ENCODE assay signal across 14 cellular contexts in genomic region chr2:215003001-215003400, GRCh38.
DNase-seq lines count a peak whose midpoint lies in the region; TF ChIP-seq lines count a peak whose summit lies in the region.
"Had no signal": no experiment of that assay in that cellular context is flagged by ENCODE, and none has a peak within 500 bp of the region (broad histone marks: within the 10 kb centered on the region; RNA-seq: fewer than 3 reads in every experiment).

No MANE protein-coding gene starts in this region.

- H3K4me3 ChIP-seq in astrocyte of the cerebellum (ENCODE audit: low read depth, low read length), result no peak overlapping the region
- no peak overlapping the region for H3K4me3 ChIP-seq in adrenal gland
- H3K4me3 ChIP-seq: colonic mucosa, uterus had no signal

- no peaks in the 10 kb centered on the region for H3K36me3 ChIP-seq in adrenal gland (replicated peaks in 1 of 2)
- H3K36me3 ChIP-seq: colonic mucosa, uterus had no signal

- H3K27ac ChIP-seq in adrenal gland, result no peak overlapping the region
- H3K27ac ChIP-seq: colonic mucosa, uterus had no signal

- DNase-seq in AG08395 (ENCODE audit: low spot score) (peak; percentile 10), HCEC 1CT (peak; percentile 48), astrocyte of the cerebellum (ENCODE audit: low read depth) (peak; percentile 2), left kidney (ENCODE audit: low read depth, low spot score) (peak; percentile 7), NCI-H345 treated with DMSO at 0.1 percent for 48 hours (lab: John Stamatoyannopoulos, UW; ENCODE audit: unreplicated experiment) (no peak), NOMO-1 (lab: John Stamatoyannopoulos, UW; ENCODE audit: unreplicated experiment in 2 of 2) (no peak), adrenal gland (no peak), activated gamma-delta T cell treated with Interleukin-2 at 50 U/mL for 16 hours (no peak)
- DNase-seq: activated CD4-positive, alpha-beta T cell treated with anti-CD3 and anti-CD28 coated beads, Interleukin-2, amount 50 U/mL, for 48 hours; activated gamma-delta T cell; natural killer cell; NCI-H1417 treated with DMSO at 0.1 percent for 48 hours; uterus had no signal

- intact Hi-C loops in adrenal gland (cut with DNase I), result no loop called here

- no peak for TF ChIP-seq CTCF in astrocyte of the cerebellum (IDR thresholded peaks at IDR 0.05; ENCODE audit: low read depth, low read length, missing control alignments)
- TF ChIP-seq CTCF in adrenal gland (IDR thresholded peaks at IDR 0.05), result no peak

- no peaks in the 10 kb centered on the region for H3K27me3 ChIP-seq in adrenal gland
- H3K27me3 ChIP-seq: colonic mucosa, uterus had no signal

- no peaks in the 10 kb centered on the region for H3K4me1 ChIP-seq in adrenal gland (replicated peaks in 1 of 2)
- H3K4me1 ChIP-seq: colonic mucosa, uterus had no signal

- in situ Hi-C loops in astrocyte of the cerebellum (cut with HindIII; ENCODE audit: low sequenced_read_pairs), result no loop called here

- 13 to 20% (median 16%) methylated on average over 4 of the region's 4 CpGs for WGBS in adrenal gland, 4 donors

- TF ChIP-seq POLR2A in adrenal gland (IDR thresholded peaks at IDR 0.05), result no peak

- H3K9me3 ChIP-seq in adrenal gland (replicated peaks in 1 of 3), result no peaks in the 10 kb centered on the region
- H3K9me3 ChIP-seq: colonic mucosa, uterus had no signal

Comparison
In these comparisons a context has a peak if more than half of its experiments do, and no peak if none do; other contexts are left out.
1. DNase-seq: peak in AG08395 (single experiment), HCEC 1CT (single experiment), astrocyte of the cerebellum (single experiment) and left kidney (single experiment); none in NCI-H345 treated with DMSO at 0.1 percent for 48 hours (single experiment), NOMO-1 (0 of 2), adrenal gland (0 of 7) and activated gamma-delta T cell treated with Interleukin-2 at 50 U/mL for 16 hours (single experiment).